In genomic region chr7:36149694-36150452, GRCh38 we compare ENCODE assay signal across 16 cellular contexts. TPM values are rescaled to one million over a fixed set of nuclear protein-coding genes. Genes with fewer than 3 reads are reported as not detected.
A peak's percentile ranks its signal among the peaks of the same experiment; 100 is the strongest.
DNase-seq lines count a peak whose midpoint lies in the region; ATAC-seq, FAIRE-seq and TF ChIP-seq lines count a peak whose summit lies in the region.
"Had no signal": no experiment of that assay in that cellular context is flagged by ENCODE, and none has a peak within 500 bp of the region (broad histone marks: within the 10 kb centered on the region; RNA-seq: fewer than 3 reads in every experiment).

No MANE protein-coding gene starts in this region.

- TF ChIP-seq CTCF in K562 (IDR thresholded peaks at IDR 0.05 in 2 of 3, conservative IDR thresholded peaks at IDR 0.05 in 1 of 3; ENCODE audit: insufficient read depth in 2 of 3, low read depth in 1 of 3, low read length in 3 of 3) (no peak), liver (IDR thresholded peaks at IDR 0.05; ENCODE audit: low read depth, low read length, missing input control) (no peak), neutrophil (IDR thresholded peaks at IDR 0.05) (no peak)

- H3K79me2 ChIP-seq in K562 (ENCODE audit: control insufficient read depth, insufficient read depth, low read length): no peaks in the 10 kb centered on the region

- TF ChIP-seq EP300 in K562 (IDR thresholded peaks at IDR 0.05; ENCODE audit: low read length): no peak

- H3K4me1 ChIP-seq in K562 (replicated peaks in 1 of 2; ENCODE audit: control insufficient read depth in 2 of 2, insufficient read depth in 2 of 2, low read length in 2 of 2) (peaks cover 7 to 24% of the 10 kb centered on the region in 2 experiments; a peak in 4 of 5 replicates), liver (ENCODE audit: control insufficient read depth in 4 of 4, insufficient read depth in 4 of 4, low read length in 3 of 4) (peaks cover 3 to 44% (median 28%) of the 10 kb centered on the region in 4 donors), neutrophil (ENCODE audit: control insufficient read depth in 1 of 2, insufficient read depth in 1 of 2, low read depth in 1 of 2, low read length in 1 of 2) (peaks cover 32 to 48% of the 10 kb centered on the region in 2 experiments)

- DNase-seq in OCI-M1 (lab: John Stamatoyannopoulos, UW) (peak; percentile 28), K562 (ENCODE audit: extremely low read depth in 1 of 4, low spot score in 3 of 4) (no peak)
- no peak for DNase-seq in activated CD4-positive, alpha-beta T cell treated with anti-CD3 and anti-CD28 coated beads, Interleukin-2, amount 50 U/mL, for 1 hour
- DNase-seq in T-helper 2 cell treated with Interferon-gamma antibody and Interleukin-4, amounts not matched to agents 5 μg/mL and 100 μg/mL, for 36 hours (ENCODE audit: low spot score): no peak
- no peak for DNase-seq in stimulated activated naive CD8-positive, alpha-beta T cell treated with anti-CD3 and anti-CD28 coated beads, Interleukin-15, amount 100 ng/mL, for 72 hours
- DNase-seq: C1 segment of cervical spinal cord; Calu3; CD4-positive, alpha-beta T cell; DMS 273 treated with DMSO at 0.1 percent for 48 hours; HCEC 1CT; HFFc6 had no signal

- H3K36me3 ChIP-seq in K562 (ENCODE audit: control insufficient read depth, insufficient read depth, low read length) (no peaks in the 10 kb centered on the region), liver (ENCODE audit: control insufficient read depth in 4 of 4, insufficient read depth in 3 of 4, low read depth in 1 of 4, low read length in 3 of 4) (no peaks in the 10 kb centered on the region), neutrophil (peaks cover 12% of the 10 kb centered on the region)

- no peak for FAIRE-seq in K562 (lab: Jason Lieb, UNC)
- FAIRE-seq: A204.1 had no signal

- BruUV-seq in K562 (replicated peaks; lab: Mats Ljungman, UMichigan): no TSS peak

- no peak overlapping the region for H3K4me2 ChIP-seq in K562 (ENCODE audit: insufficient read depth, low read length)

- H3K27ac ChIP-seq in K562 (ENCODE audit: extremely low read depth, low read depth, low read length) (no peak overlapping the region), liver (ENCODE audit: low read depth in 1 of 2, low read length in 2 of 2) (peak overlapping the region; percentile 54 to 60), neutrophil (peak overlapping the region; percentile 23)

- H3K9me3 Mint-ChIP-seq in T-helper 2 cell treated with Interferon-gamma antibody and Interleukin-4, amounts not matched to agents 5 μg/mL and 100 μg/mL, for 36 hours: peaks cover 8% of the 10 kb centered on the region
- H3K9me3 Mint-ChIP-seq in stimulated activated memory B cell treated with anti-CD40 and anti-IgM and Interleukin-4, amounts not matched to agents 10 μg/mL and 1 μg/mL and 100 μg/mL, for 72 hours: no peaks in the 10 kb centered on the region
- peaks cover 0 to 7% of the 10 kb centered on the region in 2 donors for H3K9me3 Mint-ChIP-seq in stimulated activated naive CD8-positive, alpha-beta T cell treated with anti-CD3 and anti-CD28 coated beads, Interleukin-15, amount 100 ng/mL, for 72 hours
- H3K9me3 Mint-ChIP-seq: CD4-positive, alpha-beta T cell had no signal

- TF ChIP-seq RAD21 in K562 (CRISPR knock-in tag; conservative IDR thresholded peaks at IDR 0.05 in 1 of 2, IDR thresholded peaks at IDR 0.05 in 1 of 2) (no peak), liver (IDR thresholded peaks at IDR 0.05) (no peak)

- intact Hi-C loops in K562 (cut with micrococcal nuclease): no loop called here

- no peak overlapping the region for H3K27ac Mint-ChIP-seq in T-helper 2 cell treated with Interferon-gamma antibody and Interleukin-4, amounts not matched to agents 5 μg/mL and 100 μg/mL, for 36 hours
- H3K27ac Mint-ChIP-seq in stimulated activated memory B cell treated with anti-CD40 and anti-IgM and Interleukin-4, amounts not matched to agents 10 μg/mL and 1 μg/mL and 100 μg/mL, for 72 hours: no peak overlapping the region
- no peak overlapping the region for H3K27ac Mint-ChIP-seq in stimulated activated naive CD8-positive, alpha-beta T cell treated with anti-CD3 and anti-CD28 coated beads, Interleukin-15, amount 100 ng/mL, for 72 hours
- H3K27ac Mint-ChIP-seq: B cell; CD4-positive, alpha-beta T cell; HFFc6 had no signal

- H4K20me1 ChIP-seq in K562 (replicated peaks; ENCODE audit: control insufficient read depth, insufficient read depth, low read length): 0 out of 2 replicates have a peak, but pooled peaks cover 3% of the 10 kb centered on the region

- H3K27me3 ChIP-seq in K562 (ENCODE audit: control insufficient read depth in 2 of 2, insufficient read depth in 2 of 2, low read length in 2 of 2) (peaks cover 0 to 6% of the 10 kb centered on the region in 2 experiments; a peak in 1 of 5 replicates), liver (ENCODE audit: control insufficient read depth in 4 of 4, insufficient read depth in 4 of 4, low read length in 3 of 4) (no peaks in the 10 kb centered on the region), neutrophil (no peaks in the 10 kb centered on the region)

- H3K4me3 Mint-ChIP-seq in T-helper 2 cell treated with Interferon-gamma antibody and Interleukin-4, amounts not matched to agents 5 μg/mL and 100 μg/mL, for 36 hours: no peak overlapping the region
- no peak overlapping the region for H3K4me3 Mint-ChIP-seq in stimulated activated memory B cell treated with anti-CD40 and anti-IgM and Interleukin-4, amounts not matched to agents 10 μg/mL and 1 μg/mL and 100 μg/mL, for 72 hours
- H3K4me3 Mint-ChIP-seq in stimulated activated naive CD8-positive, alpha-beta T cell treated with anti-CD3 and anti-CD28 coated beads, Interleukin-15, amount 100 ng/mL, for 72 hours: no peak overlapping the region
- H3K4me3 Mint-ChIP-seq: B cell, HFFc6 had no signal

- TF ChIP-seq POLR2A in K562 (conservative IDR thresholded peaks at IDR 0.05): no peak

- H3K9me1 ChIP-seq in K562 (ENCODE audit: control insufficient read depth, insufficient read depth, low read length): no peaks in the 10 kb centered on the region

- no peaks in the 10 kb centered on the region for H3K36me3 Mint-ChIP-seq in T-helper 2 cell treated with Interferon-gamma antibody and Interleukin-4, amounts not matched to agents 5 μg/mL and 100 μg/mL, for 36 hours (ENCODE audit: low read depth)
- H3K36me3 Mint-ChIP-seq in stimulated activated memory B cell treated with anti-CD40 and anti-IgM and Interleukin-4, amounts not matched to agents 10 μg/mL and 1 μg/mL and 100 μg/mL, for 72 hours: no peaks in the 10 kb centered on the region

- no peak overlapping the region for H3K4me3 ChIP-seq in K562
- H3K4me3 ChIP-seq in liver (ENCODE audit: low read depth in 1 of 3, low read length in 3 of 3): no peak overlapping the region
- no peak overlapping the region for H3K4me3 ChIP-seq in neutrophil (ENCODE audit: low read depth in 1 of 2, low read length in 1 of 2)

- POLR2A ChIA-PET in K562 (lab: Yijun Ruan, JAX): interaction anchor here (0.6 kb wide), 1 partner anchor 180 kb away, joined by 3 read pairs; no protein-coding TSS in a partner anchor

- ATAC-seq in K562: no peak
- no peak for ATAC-seq in stimulated activated memory B cell treated with anti-CD40 and anti-IgM and Interleukin-4, amounts not matched to agents 10 μg/mL and 1 μg/mL and 100 μg/mL, for 72 hours
- ATAC-seq in stimulated activated naive CD8-positive, alpha-beta T cell treated with anti-CD3 and anti-CD28 coated beads, Interleukin-15, amount 100 ng/mL, for 72 hours: no peak

- H3K4me1 Mint-ChIP-seq in T-helper 2 cell treated with Interferon-gamma antibody and Interleukin-4, amounts not matched to agents 5 μg/mL and 100 μg/mL, for 36 hours (ENCODE audit: low read depth): peaks cover 11% of the 10 kb centered on the region
- peaks cover 9% of the 10 kb centered on the region for H3K4me1 Mint-ChIP-seq in stimulated activated memory B cell treated with anti-CD40 and anti-IgM and Interleukin-4, amounts not matched to agents 10 μg/mL and 1 μg/mL and 100 μg/mL, for 72 hours
- peaks cover 21% of the 10 kb centered on the region for H3K4me1 Mint-ChIP-seq in stimulated activated naive CD8-positive, alpha-beta T cell treated with anti-CD3 and anti-CD28 coated beads, Interleukin-15, amount 100 ng/mL, for 72 hours

- CTCF ChIA-PET in K562 (lab: Yijun Ruan, JAX; ENCODE audit: low intra/inter-chr PET ratio): no interaction called here

- H3K9ac ChIP-seq in K562 (ENCODE audit: insufficient read depth in 1 of 2, low read depth in 2 of 2, low read length in 2 of 2): no peak overlapping the region
- H3K9ac ChIP-seq in liver (ENCODE audit: low read depth in 1 of 2, low read length in 2 of 2): no peak overlapping the region

- peak overlapping the region; percentile 47 for H2AFZ ChIP-seq in K562 (ENCODE audit: low read depth, low read length)

- H3K9me3 ChIP-seq in K562 (replicated peaks; ENCODE audit: control insufficient read depth, insufficient read depth, low read depth, low read length) (no peaks in the 10 kb centered on the region), liver (ENCODE audit: control insufficient read depth in 4 of 4, low read length in 3 of 4) (no peaks in the 10 kb centered on the region), neutrophil (no peaks in the 10 kb centered on the region)

- in situ Hi-C loops in K562 (cut with MboI): loop anchor here (10.0 kb wide), 1 partner anchor 1475 kb away; no protein-coding TSS in a partner anchor

- 10% methylated on average over 7 of the region's 8 CpGs for WGBS in K562 (ENCODE audit: insufficient coverage, low coverage, missing lambda C conversion rate)
- 48% methylated on average over 8 of the region's 8 CpGs for WGBS in liver

- peaks cover 17% of the 10 kb centered on the region for H3K27me3 Mint-ChIP-seq in T-helper 2 cell treated with Interferon-gamma antibody and Interleukin-4, amounts not matched to agents 5 μg/mL and 100 μg/mL, for 36 hours (ENCODE audit: low read depth)
- H3K27me3 Mint-ChIP-seq in stimulated activated memory B cell treated with anti-CD40 and anti-IgM and Interleukin-4, amounts not matched to agents 10 μg/mL and 1 μg/mL and 100 μg/mL, for 72 hours: peaks cover 10% of the 10 kb centered on the region
- peaks cover 8% of the 10 kb centered on the region for H3K27me3 Mint-ChIP-seq in stimulated activated naive CD8-positive, alpha-beta T cell treated with anti-CD3 and anti-CD28 coated beads, Interleukin-15, amount 100 ng/mL, for 72 hours
- H3K27me3 Mint-ChIP-seq: CD4-positive, alpha-beta T cell had no signal

RNA-seq across cellular contexts. Expression of gene EEPD1, which starts 3.2 kb away (rescaled TPM):
- 0.77 and 1.5 TPM in 2 replicates for total RNA-seq in K562 (2011; cell fraction: chromatin; rRNA removed; ENCODE audit: low replicate concordance)
- 1.3 and 1.5 TPM in 2 replicates for total RNA-seq in K562 (2011; cell fraction: nucleolus; rRNA removed)
- 1.0 and 1.2 TPM in 2 replicates for total RNA-seq in K562 (2011; cell fraction: nucleoplasm; rRNA removed)
- total RNA-seq in K562 (2014; rRNA removed) (0.78 and 1.5 TPM in 2 replicates), K562 (2014; rRNA removed; fragmentation: Illumina TruSeq; extraction: Trizol) (0.38 and 0.84 TPM in 2 replicates), K562 (2015; rRNA removed; fragmentation: Illumina TruSeq; extraction: Trizol) (0.68 and 0.76 TPM in 2 replicates), K562 (2021) (0.71 and 1.9 TPM in 2 replicates), liver (10 to 100 TPM in 1 of 2 donors, 1 to 10 TPM in 1; 2.3 to 12.3 TPM)
- polyA plus RNA-seq in K562 (2011; rRNA removed) (0.33 and 0.42 TPM in 2 replicates), K562 (2014; fragmentation: Illumina TruSeq; extraction: Trizol) (0.70 and 0.75 TPM in 2 replicates), K562 (2014; fragmentation: Nextera tagmentation; extraction: Ambion mirVana) (under 1 TPM in 1 of 2 experiments, not detected in 1; 0.01 TPM), K562 (2014; rRNA removed) (0.85 and 1.1 TPM in 2 replicates), liver (1 to 10 TPM; 6.8 to 7.5 TPM)
- 0.22 and 0.52 TPM in 2 replicates for polyA plus RNA-seq in K562 (2011; cell fraction: cytosol; rRNA removed)
- 0.67 and 0.71 TPM in 2 replicates for polyA plus RNA-seq in K562 (2011; cell fraction: nucleus; rRNA removed)
- 0.72 and 0.91 TPM in 2 replicates for polyA plus RNA-seq in K562 (2012)
- 0.21 and 0.46 TPM in 2 replicates for polyA minus RNA-seq in K562 (2011; rRNA and poly(A)+ RNA removed)
- polyA minus RNA-seq in K562 (2011; cell fraction: cytosol; rRNA and poly(A)+ RNA removed): 0.82 TPM in 1 of 2 replicates, not detected in the other
- 0.81 and 1.1 TPM in 2 replicates for polyA minus RNA-seq in K562 (2011; cell fraction: nucleus; rRNA and poly(A)+ RNA removed)
